In genomic region chr11:3166268-3167142, GRCh38 we compare ENCODE assay signal across 1 cellular context.
TF ChIP-seq lines count a peak whose summit lies in the region.

No MANE protein-coding gene starts in this region.

TF ChIP-seq in K562, 482 proteins besides CTCF, POLR2A, EP300 and RAD21:
- TF ChIP-seq NR2C1 (IDR thresholded peaks at IDR 0.05): peak; percentile 93
- peak; percentile 91 for TF ChIP-seq NR2C1 (tag; IDR thresholded peaks at IDR 0.05)
- TF ChIP-seq ZNF668 (CRISPR knock-in tag; IDR thresholded peaks at IDR 0.05): no peak
- no peak for TF ChIP-seq JUN (IDR thresholded peaks at IDR 0.05; ENCODE audit: borderline replicate concordance, low read depth, low read length)
- TF ChIP-seq JUN (CRISPR knock-in tag; IDR thresholded peaks at IDR 0.05; ENCODE audit: borderline replicate concordance): no peak
- no peak for TF ChIP-seq MITF (IDR thresholded peaks at IDR 0.05)
- no peak for TF ChIP-seq CHAMP1 (IDR thresholded peaks at IDR 0.05)
- no peak for TF ChIP-seq PTBP1 (IDR thresholded peaks at IDR 0.05; ENCODE audit: low read depth, low read length)
- no peak for TF ChIP-seq ZNF239 (CRISPR knock-in tag; IDR thresholded peaks at IDR 0.05)
- no peak for TF ChIP-seq EZH2 (IDR thresholded peaks at IDR 0.05; ENCODE audit: borderline replicate concordance, low read depth, low read length)
- no peak for TF ChIP-seq CCNT2 (IDR thresholded peaks at IDR 0.05; ENCODE audit: borderline replicate concordance, extremely low read depth, insufficient read length, low read depth, low read length)
- TF ChIP-seq USF1 (CRISPR knock-in tag; IDR thresholded peaks at IDR 0.05): no peak
- TF ChIP-seq SMAD4 (CRISPR knock-in tag; conservative IDR thresholded peaks at IDR 0.05): no peak
- TF ChIP-seq PML (IDR thresholded peaks at IDR 0.05; ENCODE audit: low read length): no peak
- TF ChIP-seq GABPB2 (CRISPR knock-in tag; conservative IDR thresholded peaks at IDR 0.05): no peak
- TF ChIP-seq ERF (CRISPR knock-in tag; IDR thresholded peaks at IDR 0.05): no peak
- no peak for TF ChIP-seq SREBF2 (CRISPR knock-in tag; IDR thresholded peaks at IDR 0.05)
- TF ChIP-seq ZNF165 (CRISPR knock-in tag; IDR thresholded peaks at IDR 0.05; ENCODE audit: borderline replicate concordance): no peak
- no peak for TF ChIP-seq CEBPZ (IDR thresholded peaks at IDR 0.05; ENCODE audit: borderline replicate concordance, low read depth, low read length)
- no peak for TF ChIP-seq FOXK1 (CRISPR knock-in tag; IDR thresholded peaks at IDR 0.05; ENCODE audit: borderline replicate concordance)
- TF ChIP-seq ZNF280A (IDR thresholded peaks at IDR 0.05; ENCODE audit: low read depth, partially characterized antibody): no peak
- no peak for TF ChIP-seq ZBTB12 (CRISPR knock-in tag; IDR thresholded peaks at IDR 0.05)
- no peak for TF ChIP-seq SOX6 (IDR thresholded peaks at IDR 0.05)
- no peak for TF ChIP-seq MCM7 (IDR thresholded peaks at IDR 0.05)
- TF ChIP-seq NFIC (IDR thresholded peaks at IDR 0.05): peak; percentile 45
- TF ChIP-seq NR2C2 (CRISPR knock-in tag; IDR thresholded peaks at IDR 0.05): no peak
- peak; percentile 80 for TF ChIP-seq NR2C2 (tag; IDR thresholded peaks at IDR 0.05)
- no peak for TF ChIP-seq NR0B1 (IDR thresholded peaks at IDR 0.05; ENCODE audit: partially characterized antibody)
- TF ChIP-seq ARID4B (CRISPR knock-in tag; IDR thresholded peaks at IDR 0.05): 0 out of 2 replicates have a peak, but pooled peaks have one; percentile 27
- TF ChIP-seq NELFE (IDR thresholded peaks at IDR 0.05; ENCODE audit: insufficient read depth, insufficient read length): no peak
TF ChIP-seq in K562: peak in this region for 4.
